In the genomic region with DNA sequence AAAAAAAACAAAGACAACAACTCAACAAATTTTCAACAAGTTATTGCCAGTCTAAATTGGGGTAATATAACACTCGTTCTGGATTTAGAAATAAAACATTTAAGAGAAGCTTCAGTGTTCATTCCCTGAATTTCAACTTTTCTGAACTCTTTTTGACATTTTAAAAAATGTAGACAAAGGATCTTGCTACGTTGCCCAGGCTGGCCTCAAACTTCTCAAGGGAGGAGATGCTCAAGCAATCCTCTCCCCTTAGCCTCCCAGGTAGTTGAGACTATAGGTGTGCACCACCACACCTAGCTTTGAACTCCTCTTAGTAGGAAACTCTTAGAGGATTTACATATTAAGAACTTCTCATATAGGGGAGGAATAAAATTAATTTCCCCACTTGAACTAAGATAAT, we compare ENCODE assay signal across 21 cellular contexts.
"Had no signal": no experiment of that assay in that cellular context is flagged by ENCODE, and none has a peak within 500 bp of the region (broad histone marks: within the 10 kb centered on the region; RNA-seq: fewer than 3 reads in every experiment).

No MANE protein-coding gene starts in this region.

- H3K36me3 ChIP-seq: adrenal gland, breast epithelium, SJSA1 had no signal

- H3K27ac ChIP-seq: adrenal gland, breast epithelium, SJSA1 had no signal

- H3K9me3 ChIP-seq: adrenal gland, breast epithelium, SJSA1 had no signal

- H3K27me3 ChIP-seq: adrenal gland, breast epithelium, SJSA1 had no signal

- ATAC-seq: activated T-cell treated with anti-CD3 and anti-CD28 coated beads, Interleukin-2, amount 50 U/mL, for 4 hours had no signal

- H3K4me3 ChIP-seq: adrenal gland, breast epithelium, SJSA1 had no signal

- DNase-seq: activated CD4-positive, alpha-beta memory T cell treated with anti-CD3 and anti-CD28 coated beads for 36 hours; activated CD4-positive, alpha-beta T cell treated with anti-CD3 and anti-CD28 coated beads, Interleukin-2, amount 10 ng/mL, durations not matched to agents 7 days and 5 days; activated CD4-positive, CD25-positive, alpha-beta regulatory T cell; activated CD8-positive, alpha-beta memory T cell treated with anti-CD3 and anti-CD28 coated beads for 24 hours; activated naive CD4-positive, alpha-beta T cell treated with anti-CD3 and anti-CD28 coated beads, Interleukin-2, amount 50 U/mL, for 16 hours; activated naive CD8-positive, alpha-beta T cell treated with anti-CD3 and anti-CD28 coated beads, Interleukin-2, amount 10 ng/mL, durations not matched to agents 7 days and 5 days; activated T-cell treated with anti-CD3 and anti-CD28 coated beads, Interleukin-2, amount 50 U/mL, for 4 hours; adrenal gland; anterior cingulate cortex; caudate nucleus; Kasumi-1; NCI-H1105 treated with DMSO at 0.1 percent for 48 hours; NCI-H1436 treated with DMSO at 0.1 percent for 48 hours; NCI-H187; NCI-H2081; NCI-H510A treated with DMSO at 0.1 percent for 48 hours; NK-92 treated with Interleukin-12 subunit alpha and Interleukin-12 subunit beta, amount 100 ng/mL, for 24 hours; PC-3; SHP77 had no signal
